ENCODE assay signal across 2 cellular contexts in genomic region chr2:165634282-165634681, GRCh38.
A peak's percentile ranks its signal among the peaks of the same experiment; 100 is the strongest.
TF ChIP-seq lines count a peak whose summit lies in the region.

No MANE protein-coding gene starts in this region.

TF ChIP-seq in SK-N-SH treated with all-trans-retinoic acid at 6 μM for 48 hours, 23 proteins besides CTCF, POLR2A, EP300 and RAD21:
- TF ChIP-seq CSRNP3 (CRISPR knock-in tag; IDR thresholded peaks at IDR 0.05) (peak; percentile 71), TCF4 (CRISPR knock-in tag; IDR thresholded peaks at IDR 0.05; ENCODE audit: borderline replicate concordance) (peak; percentile 34; the same call in 1 of the 2 replicates), ISL1 (CRISPR knock-in tag; IDR thresholded peaks at IDR 0.05) (peak; percentile 84), ZFP30 (CRISPR knock-in tag; IDR thresholded peaks at IDR 0.05) (no peak), ESRRG (CRISPR knock-in tag; IDR thresholded peaks at IDR 0.05) (0 out of 2 replicates have a peak, but pooled peaks have one; percentile 44), ZNF565 (CRISPR knock-in tag; conservative IDR thresholded peaks at IDR 0.05; ENCODE audit: low read depth) (no peak)
- TF ChIP-seq, protein P1, sequence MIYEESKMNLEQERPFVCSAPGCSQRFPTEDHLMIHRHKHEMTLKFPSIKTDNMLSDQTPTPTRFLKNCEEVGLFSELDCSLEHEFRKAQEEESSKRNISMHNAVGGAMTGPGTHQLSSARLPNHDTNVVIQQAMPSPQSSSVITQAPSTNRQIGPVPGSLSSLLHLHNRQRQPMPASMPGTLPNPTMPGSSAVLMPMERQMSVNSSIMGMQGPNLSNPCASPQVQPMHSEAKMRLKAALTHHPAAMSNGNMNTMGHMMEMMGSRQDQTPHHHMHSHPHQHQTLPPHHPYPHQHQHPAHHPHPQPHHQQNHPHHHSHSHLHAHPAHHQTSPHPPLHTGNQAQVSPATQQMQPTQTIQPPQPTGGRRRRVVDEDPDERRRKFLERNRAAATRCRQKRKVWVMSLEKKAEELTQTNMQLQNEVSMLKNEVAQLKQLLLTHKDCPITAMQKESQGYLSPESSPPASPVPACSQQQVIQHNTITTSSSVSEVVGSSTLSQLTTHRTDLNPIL (CRISPR knock-in tag; IDR thresholded peaks at IDR 0.05; ENCODE audit: low read depth) = 0 out of 2 replicates have a peak, but pooled peaks have one; percentile 17

TF ChIP-seq in SK-N-SH, 30 proteins besides CTCF, POLR2A, EP300 and RAD21 (continued from another document):
- TF ChIP-seq, protein P2, sequence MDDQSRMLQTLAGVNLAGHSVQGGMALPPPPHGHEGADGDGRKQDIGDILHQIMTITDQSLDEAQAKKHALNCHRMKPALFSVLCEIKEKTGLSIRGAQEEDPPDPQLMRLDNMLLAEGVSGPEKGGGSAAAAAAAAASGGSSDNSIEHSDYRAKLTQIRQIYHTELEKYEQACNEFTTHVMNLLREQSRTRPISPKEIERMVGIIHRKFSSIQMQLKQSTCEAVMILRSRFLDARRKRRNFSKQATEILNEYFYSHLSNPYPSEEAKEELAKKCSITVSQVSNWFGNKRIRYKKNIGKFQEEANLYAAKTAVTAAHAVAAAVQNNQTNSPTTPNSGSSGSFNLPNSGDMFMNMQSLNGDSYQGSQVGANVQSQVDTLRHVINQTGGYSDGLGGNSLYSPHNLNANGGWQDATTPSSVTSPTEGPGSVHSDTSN (IDR thresholded peaks at IDR 0.05) = no peak
- TF ChIP-seq CHD2 (IDR thresholded peaks at IDR 0.05; ENCODE audit: low read length, partially characterized antibody) (no peak), FOXM1 (IDR thresholded peaks at IDR 0.05; ENCODE audit: low read depth) (no peak), NFIC (IDR thresholded peaks at IDR 0.05; ENCODE audit: borderline replicate concordance) (no peak), SMC3 (IDR thresholded peaks at IDR 0.05; ENCODE audit: low read depth, low read length) (no peak), MEF2A (IDR thresholded peaks at IDR 0.05; ENCODE audit: borderline replicate concordance, low read depth) (no peak), POLR2AphosphoS5 (IDR thresholded peaks at IDR 0.05; ENCODE audit: low read depth, low read length) (no peak)
